ENCODE assay signal across 1 cellular context in genomic region chr9:81841326-81841725, GRCh38.
TF ChIP-seq lines count a peak whose summit lies in the region.

No MANE protein-coding gene starts in this region.

TF ChIP-seq in WTC11, 78 proteins besides CTCF, POLR2A, EP300 and RAD21 (continued from another document):
- TF ChIP-seq PRDM15 (CRISPR knock-in tag; IDR thresholded peaks at IDR 0.05) (no peak), FOXJ3 (CRISPR knock-in tag; IDR thresholded peaks at IDR 0.05; ENCODE audit: borderline replicate concordance) (no peak), HMGXB4 (CRISPR knock-in tag; IDR thresholded peaks at IDR 0.05) (no peak), ZMAT4 (CRISPR knock-in tag; IDR thresholded peaks at IDR 0.05) (no peak), NFE2L1 (CRISPR knock-in tag; IDR thresholded peaks at IDR 0.05) (no peak), JAZF1 (CRISPR knock-in tag; IDR thresholded peaks at IDR 0.05) (no peak)
